10 cellular contexts compared by ENCODE assay signal in genomic region chr7:121446526-121446925, GRCh38.
"Had no signal": no experiment of that assay in that cellular context is flagged by ENCODE, and none has a peak within 500 bp of the region (broad histone marks: within the 10 kb centered on the region; RNA-seq: fewer than 3 reads in every experiment).

No MANE protein-coding gene starts in this region.

- H3K36me3 ChIP-seq: gastrocnemius medialis, sigmoid colon had no signal

- H3K4me1 ChIP-seq: gastrocnemius medialis, sigmoid colon had no signal

- H3K27me3 ChIP-seq: gastrocnemius medialis, sigmoid colon had no signal

- DNase-seq: activated CD4-positive, alpha-beta T cell treated with anti-CD3 and anti-CD28 coated beads, Interleukin-2, amount 50 U/mL, for 1 hour; activated naive CD4-positive, alpha-beta T cell treated with anti-CD3 and anti-CD28 coated beads, Interleukin-2, amount 50 U/mL, for 16 hours; gastrocnemius medialis; hypothalamus; left cardiac atrium; mesendoderm; sigmoid colon; stimulated activated CD4-positive, alpha-beta T cell treated with anti-CD3 and anti-CD28 coated beads, Interleukin-4, amount 100 ng/mL, for 24 hours; stimulated activated naive CD8-positive, alpha-beta T cell treated with anti-CD3 and anti-CD28 coated beads, Interleukin-15, amount 100 ng/mL, for 72 hours had no signal

- H3K4me3 ChIP-seq: gastrocnemius medialis, sigmoid colon had no signal

- ATAC-seq: gastrocnemius medialis; stimulated activated naive CD8-positive, alpha-beta T cell treated with anti-CD3 and anti-CD28 coated beads, Interleukin-15, amount 100 ng/mL, for 72 hours; WTC11 had no signal

- H3K9me3 ChIP-seq: gastrocnemius medialis, sigmoid colon had no signal
